8 cellular contexts compared by ENCODE assay signal in genomic region chr15:91866371-91866905, GRCh38. TPM values are rescaled to one million over a fixed set of nuclear protein-coding genes. Genes with fewer than 3 reads are reported as not detected.
A peak's percentile ranks its signal among the peaks of the same experiment; 100 is the strongest.
DNase-seq lines count a peak whose midpoint lies in the region; ATAC-seq, FAIRE-seq and TF ChIP-seq lines count a peak whose summit lies in the region.

No MANE protein-coding gene starts in this region.

- no peak for FAIRE-seq in kidney (lab: Jason Lieb, UNC)

- intact Hi-C loops in activated CD4-positive, alpha-beta T cell treated with anti-CD3 and anti-CD28 coated beads for 36 hours (cut with DNase I, micrococcal nuclease) = no loop called here
- intact Hi-C loops in kidney (cut with DNase I) = no loop called here

- no peak overlapping the region for H3K9ac ChIP-seq in kidney (ENCODE audit: low read length in 2 of 2)

- no peak overlapping the region for H3K4me3 ChIP-seq in kidney (ENCODE audit: low read length in 2 of 2)

- CTCF ChIA-PET in activated CD4-positive, alpha-beta T cell treated with anti-CD3 and anti-CD28 coated beads for 36 hours (lab: Charles Lee) = interaction anchor here (0.6 to 1.4 kb wide), 4 partner anchors 8 to 185 kb away, joined by 3 to 4 read pairs (median 4); partner anchors contain the start of gene SLCO3A1

- WGBS in adipose tissue, 3 donors = 29 to 43% (median 36%) methylated on average over 6 of the region's 6 CpGs

- H3K27ac ChIP-seq in adipose tissue (ENCODE audit: low read depth, low read length) (peak overlapping the region; percentile 59), kidney (ENCODE audit: low read depth in 2 of 2, low read length in 2 of 2) (peak overlapping the region; percentile 49 to 72)

- peaks cover 9 to 15% of the 10 kb centered on the region in 2 donors for H3K4me1 ChIP-seq in kidney (ENCODE audit: control insufficient read depth in 1 of 2, insufficient read depth in 1 of 2, low read depth in 1 of 2, low read length in 2 of 2)

- H3K27me3 Mint-ChIP-seq in activated CD4-positive, alpha-beta T cell treated with anti-CD3 and anti-CD28 coated beads for 36 hours = no peaks in the 10 kb centered on the region
- no peaks in the 10 kb centered on the region for H3K27me3 Mint-ChIP-seq in type B pancreatic cell
- peaks cover 13% of the 10 kb centered on the region for H3K27me3 Mint-ChIP-seq in progenitor cell of endocrine pancreas

- POLR2A ChIA-PET in activated CD4-positive, alpha-beta T cell treated with anti-CD3 and anti-CD28 coated beads for 36 hours (lab: Charles Lee) = no interaction called here

- H3K36me3 Mint-ChIP-seq in activated CD4-positive, alpha-beta T cell treated with anti-CD3 and anti-CD28 coated beads for 36 hours (ENCODE audit: low read depth) = no peaks in the 10 kb centered on the region
- H3K36me3 Mint-ChIP-seq in type B pancreatic cell (no peaks in the 10 kb centered on the region), progenitor cell of endocrine pancreas (ENCODE audit: insufficient read depth) (no peaks in the 10 kb centered on the region)

- no peaks in the 10 kb centered on the region for H3K36me3 ChIP-seq in kidney (ENCODE audit: control insufficient read depth in 1 of 2, insufficient read depth in 2 of 2, low read length in 2 of 2)

- H3K9me3 ChIP-seq in kidney (ENCODE audit: control insufficient read depth in 1 of 2, low read length in 2 of 2) = no peaks in the 10 kb centered on the region

- peak; percentile 34 for ATAC-seq in activated CD4-positive, alpha-beta T cell treated with anti-CD3 and anti-CD28 coated beads for 36 hours

- H3K4me3 Mint-ChIP-seq in activated CD4-positive, alpha-beta T cell treated with anti-CD3 and anti-CD28 coated beads for 36 hours = no peak overlapping the region
- peak overlapping the region; percentile 32 for H3K4me3 Mint-ChIP-seq in type B pancreatic cell
- H3K4me3 Mint-ChIP-seq in progenitor cell of endocrine pancreas (ENCODE audit: low read depth) = no peak overlapping the region

- no peak for DNase-seq in activated CD4-positive, alpha-beta T cell treated with anti-CD3 and anti-CD28 coated beads for 36 hours
- DNase-seq in activated CD4-positive, alpha-beta T cell treated with anti-CD3 and anti-CD28 coated beads, Interleukin-2, amount 50 U/mL, for 1 hour = no peak
- no peak for DNase-seq in kidney
- no peak for DNase-seq in type B pancreatic cell (ENCODE audit: extremely low spot score, unreplicated experiment)
- DNase-seq in anterior cingulate cortex (lab: John Stamatoyannopoulos, UW) = no peak
- no peak for DNase-seq in stimulated activated CD4-positive, alpha-beta T cell treated with anti-CD3 and anti-CD28 coated beads, Interleukin-2, amount 100 ng/mL, for 24 hours
- no peak for DNase-seq in progenitor cell of endocrine pancreas (ENCODE audit: low spot score, unreplicated experiment)

- H3K9me3 Mint-ChIP-seq in activated CD4-positive, alpha-beta T cell treated with anti-CD3 and anti-CD28 coated beads for 36 hours (ENCODE audit: low read depth) = no peaks in the 10 kb centered on the region
- H3K9me3 Mint-ChIP-seq in type B pancreatic cell = peaks cover 5% of the 10 kb centered on the region
- H3K9me3 Mint-ChIP-seq in progenitor cell of endocrine pancreas (ENCODE audit: low read depth) = peaks cover 6% of the 10 kb centered on the region

- TF ChIP-seq CTCF in kidney (IDR thresholded peaks at IDR 0.05; ENCODE audit: borderline replicate concordance, extremely low read depth, insufficient read depth) (no peak), type B pancreatic cell (conservative IDR thresholded peaks at IDR 0.05) (no peak), progenitor cell of endocrine pancreas (IDR thresholded peaks at IDR 0.05; ENCODE audit: unreplicated experiment) (no peak)

- peaks cover 69% of the 10 kb centered on the region for H3K4me1 Mint-ChIP-seq in activated CD4-positive, alpha-beta T cell treated with anti-CD3 and anti-CD28 coated beads for 36 hours
- H3K4me1 Mint-ChIP-seq in type B pancreatic cell (ENCODE audit: unreplicated experiment) (peaks cover 18% of the 10 kb centered on the region), progenitor cell of endocrine pancreas (ENCODE audit: low read depth) (peaks cover 8% of the 10 kb centered on the region)

- no peak overlapping the region for H3K27ac Mint-ChIP-seq in activated CD4-positive, alpha-beta T cell treated with anti-CD3 and anti-CD28 coated beads for 36 hours
- peak overlapping the region; percentile 29 for H3K27ac Mint-ChIP-seq in type B pancreatic cell
- H3K27ac Mint-ChIP-seq in progenitor cell of endocrine pancreas = no peak overlapping the region

RNA-seq across cellular contexts. Expression of gene SLCO3A1, which starts 12.9 kb away (rescaled TPM):
- 1 to 10 TPM; 5.6 to 5.8 TPM for total RNA-seq in activated CD4-positive, alpha-beta T cell treated with anti-CD3 and anti-CD28 coated beads for 36 hours
- polyA plus RNA-seq in adipose tissue = 10 to 100 TPM in 2 of 3 donors, 1 to 10 TPM in 1; 3.5 to 17.9 (median 10.3) TPM
- total RNA-seq in kidney = 59.4 TPM
- 12.8 TPM for polyA plus RNA-seq in kidney (ENCODE audit: insufficient read depth, low read depth, low replicate concordance)
- total RNA-seq in type B pancreatic cell (ENCODE audit: low replicate concordance) = 30.9 and 104 TPM in 2 replicates
- total RNA-seq in progenitor cell of endocrine pancreas = 4.8 and 7.7 TPM in 2 replicates
